ENCODE assay signal across 1 cellular context in the genomic region with DNA sequence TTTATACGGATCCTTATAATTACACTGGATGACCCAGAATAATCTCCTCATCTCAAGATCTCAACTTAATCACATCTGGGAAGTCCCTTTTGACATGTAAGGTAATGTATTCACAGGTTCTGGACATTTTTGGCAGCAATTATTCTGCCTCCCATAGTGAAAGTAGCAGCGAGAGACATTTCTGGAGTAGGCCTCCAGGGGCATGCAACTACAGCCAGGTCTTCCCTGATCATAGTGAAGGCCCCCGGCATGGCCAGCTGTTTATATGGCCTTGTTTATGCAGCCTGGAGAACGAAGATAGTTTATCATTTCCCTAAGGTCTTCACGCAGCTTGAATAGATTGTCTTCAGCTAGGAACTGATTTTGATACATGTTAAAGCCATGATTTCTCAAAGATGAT.
TF ChIP-seq lines count a peak whose summit lies in the region.

No MANE protein-coding gene starts in this region.

TF ChIP-seq in GM12878, 131 proteins besides CTCF, POLR2A, EP300 and RAD21 (continued from another document):
- TF ChIP-seq, protein P1, sequence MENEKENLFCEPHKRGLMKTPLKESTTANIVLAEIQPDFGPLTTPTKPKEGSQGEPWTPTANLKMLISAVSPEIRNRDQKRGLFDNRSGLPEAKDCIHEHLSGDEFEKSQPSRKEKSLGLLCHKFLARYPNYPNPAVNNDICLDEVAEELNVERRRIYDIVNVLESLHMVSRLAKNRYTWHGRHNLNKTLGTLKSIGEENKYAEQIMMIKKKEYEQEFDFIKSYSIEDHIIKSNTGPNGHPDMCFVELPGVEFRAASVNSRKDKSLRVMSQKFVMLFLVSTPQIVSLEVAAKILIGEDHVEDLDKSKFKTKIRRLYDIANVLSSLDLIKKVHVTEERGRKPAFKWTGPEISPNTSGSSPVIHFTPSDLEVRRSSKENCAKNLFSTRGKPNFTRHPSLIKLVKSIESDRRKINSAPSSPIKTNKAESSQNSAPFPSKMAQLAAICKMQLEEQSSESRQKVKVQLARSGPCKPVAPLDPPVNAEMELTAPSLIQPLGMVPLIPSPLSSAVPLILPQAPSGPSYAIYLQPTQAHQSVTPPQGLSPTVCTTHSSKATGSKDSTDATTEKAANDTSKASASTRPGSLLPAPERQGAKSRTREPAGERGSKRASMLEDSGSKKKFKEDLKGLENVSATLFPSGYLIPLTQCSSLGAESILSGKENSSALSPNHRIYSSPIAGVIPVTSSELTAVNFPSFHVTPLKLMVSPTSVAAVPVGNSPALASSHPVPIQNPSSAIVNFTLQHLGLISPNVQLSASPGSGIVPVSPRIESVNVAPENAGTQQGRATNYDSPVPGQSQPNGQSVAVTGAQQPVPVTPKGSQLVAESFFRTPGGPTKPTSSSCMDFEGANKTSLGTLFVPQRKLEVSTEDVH (IDR thresholded peaks at IDR 0.05; ENCODE audit: low read depth, partially characterized antibody): no peak
- TF ChIP-seq CHD4 (IDR thresholded peaks at IDR 0.05): no peak
- TF ChIP-seq IKZF2 (IDR thresholded peaks at IDR 0.05): no peak
- no peak for TF ChIP-seq SUZ12 (IDR thresholded peaks at IDR 0.05; ENCODE audit: unreplicated experiment)
- TF ChIP-seq FOS (IDR thresholded peaks at IDR 0.05; ENCODE audit: borderline replicate concordance, extremely low read depth, insufficient read length): no peak
- TF ChIP-seq RAD51 (IDR thresholded peaks at IDR 0.05): no peak
- no peak for TF ChIP-seq SREBF1 (IDR thresholded peaks at IDR 0.05; ENCODE audit: low read length)
- TF ChIP-seq, protein P2, sequence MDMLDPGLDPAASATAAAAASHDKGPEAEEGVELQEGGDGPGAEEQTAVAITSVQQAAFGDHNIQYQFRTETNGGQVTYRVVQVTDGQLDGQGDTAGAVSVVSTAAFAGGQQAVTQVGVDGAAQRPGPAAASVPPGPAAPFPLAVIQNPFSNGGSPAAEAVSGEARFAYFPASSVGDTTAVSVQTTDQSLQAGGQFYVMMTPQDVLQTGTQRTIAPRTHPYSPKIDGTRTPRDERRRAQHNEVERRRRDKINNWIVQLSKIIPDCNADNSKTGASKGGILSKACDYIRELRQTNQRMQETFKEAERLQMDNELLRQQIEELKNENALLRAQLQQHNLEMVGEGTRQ (IDR thresholded peaks at IDR 0.05; ENCODE audit: borderline replicate concordance, low read depth, low read length): no peak
- TF ChIP-seq, protein P3, sequence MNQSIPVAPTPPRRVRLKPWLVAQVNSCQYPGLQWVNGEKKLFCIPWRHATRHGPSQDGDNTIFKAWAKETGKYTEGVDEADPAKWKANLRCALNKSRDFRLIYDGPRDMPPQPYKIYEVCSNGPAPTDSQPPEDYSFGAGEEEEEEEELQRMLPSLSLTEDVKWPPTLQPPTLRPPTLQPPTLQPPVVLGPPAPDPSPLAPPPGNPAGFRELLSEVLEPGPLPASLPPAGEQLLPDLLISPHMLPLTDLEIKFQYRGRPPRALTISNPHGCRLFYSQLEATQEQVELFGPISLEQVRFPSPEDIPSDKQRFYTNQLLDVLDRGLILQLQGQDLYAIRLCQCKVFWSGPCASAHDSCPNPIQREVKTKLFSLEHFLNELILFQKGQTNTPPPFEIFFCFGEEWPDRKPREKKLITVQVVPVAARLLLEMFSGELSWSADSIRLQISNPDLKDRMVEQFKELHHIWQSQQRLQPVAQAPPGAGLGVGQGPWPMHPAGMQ (IDR thresholded peaks at IDR 0.05; ENCODE audit: borderline replicate concordance): no peak
